1 cellular context compared by ENCODE assay signal in the genomic region with DNA sequence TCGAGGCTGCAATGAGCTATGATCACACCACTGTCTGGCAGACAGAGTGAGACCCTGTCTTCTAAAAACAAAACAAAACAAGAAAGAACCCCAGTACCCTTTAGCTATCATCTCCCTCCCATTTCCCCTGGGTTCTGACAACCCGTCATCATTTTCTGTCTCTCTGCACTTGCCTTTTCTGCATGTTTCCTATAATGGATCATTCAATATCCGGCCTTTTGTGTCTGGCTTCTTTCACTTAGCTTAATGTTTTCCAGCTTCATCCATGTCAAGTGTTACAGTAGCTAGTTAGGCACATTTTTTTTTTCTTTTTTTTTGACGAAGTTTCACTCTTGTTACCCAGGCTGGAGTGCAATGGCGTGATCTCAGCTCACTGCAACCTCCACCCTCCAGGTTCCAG.
A peak's percentile ranks its signal among the peaks of the same experiment; 100 is the strongest.
TF ChIP-seq lines count a peak whose summit lies in the region.

No MANE protein-coding gene starts in this region.

TF ChIP-seq in SK-N-SH treated with all-trans-retinoic acid at 6 μM for 48 hours, 23 proteins besides CTCF, POLR2A, EP300 and RAD21 (continued from another document):
- TF ChIP-seq, protein P1, sequence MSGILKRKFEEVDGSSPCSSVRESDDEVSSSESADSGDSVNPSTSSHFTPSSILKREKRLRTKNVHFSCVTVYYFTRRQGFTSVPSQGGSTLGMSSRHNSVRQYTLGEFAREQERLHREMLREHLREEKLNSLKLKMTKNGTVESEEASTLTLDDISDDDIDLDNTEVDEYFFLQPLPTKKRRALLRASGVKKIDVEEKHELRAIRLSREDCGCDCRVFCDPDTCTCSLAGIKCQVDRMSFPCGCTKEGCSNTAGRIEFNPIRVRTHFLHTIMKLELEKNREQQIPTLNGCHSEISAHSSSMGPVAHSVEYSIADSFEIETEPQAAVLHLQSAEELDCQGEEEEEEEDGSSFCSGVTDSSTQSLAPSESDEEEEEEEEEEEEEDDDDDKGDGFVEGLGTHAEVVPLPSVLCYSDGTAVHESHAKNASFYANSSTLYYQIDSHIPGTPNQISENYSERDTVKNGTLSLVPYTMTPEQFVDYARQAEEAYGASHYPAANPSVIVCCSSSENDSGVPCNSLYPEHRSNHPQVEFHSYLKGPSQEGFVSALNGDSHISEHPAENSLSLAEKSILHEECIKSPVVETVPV (CRISPR knock-in tag; IDR thresholded peaks at IDR 0.05): 0 out of 2 replicates have a peak, but pooled peaks have one; percentile 39
- TF ChIP-seq TCF4 (CRISPR knock-in tag; IDR thresholded peaks at IDR 0.05; ENCODE audit: borderline replicate concordance) (peak; percentile 75; the same call in 1 of the 2 replicates), OSR1 (CRISPR knock-in tag; IDR thresholded peaks at IDR 0.05) (no peak), ESRRG (CRISPR knock-in tag; IDR thresholded peaks at IDR 0.05) (no peak), ZNF8 (CRISPR knock-in tag; IDR thresholded peaks at IDR 0.05) (no peak), ZNF70 (CRISPR knock-in tag; IDR thresholded peaks at IDR 0.05) (no peak), SNAI2 (CRISPR knock-in tag; IDR thresholded peaks at IDR 0.05) (0 out of 2 replicates have a peak, but pooled peaks have one; percentile 51)
- TF ChIP-seq, protein P2, sequence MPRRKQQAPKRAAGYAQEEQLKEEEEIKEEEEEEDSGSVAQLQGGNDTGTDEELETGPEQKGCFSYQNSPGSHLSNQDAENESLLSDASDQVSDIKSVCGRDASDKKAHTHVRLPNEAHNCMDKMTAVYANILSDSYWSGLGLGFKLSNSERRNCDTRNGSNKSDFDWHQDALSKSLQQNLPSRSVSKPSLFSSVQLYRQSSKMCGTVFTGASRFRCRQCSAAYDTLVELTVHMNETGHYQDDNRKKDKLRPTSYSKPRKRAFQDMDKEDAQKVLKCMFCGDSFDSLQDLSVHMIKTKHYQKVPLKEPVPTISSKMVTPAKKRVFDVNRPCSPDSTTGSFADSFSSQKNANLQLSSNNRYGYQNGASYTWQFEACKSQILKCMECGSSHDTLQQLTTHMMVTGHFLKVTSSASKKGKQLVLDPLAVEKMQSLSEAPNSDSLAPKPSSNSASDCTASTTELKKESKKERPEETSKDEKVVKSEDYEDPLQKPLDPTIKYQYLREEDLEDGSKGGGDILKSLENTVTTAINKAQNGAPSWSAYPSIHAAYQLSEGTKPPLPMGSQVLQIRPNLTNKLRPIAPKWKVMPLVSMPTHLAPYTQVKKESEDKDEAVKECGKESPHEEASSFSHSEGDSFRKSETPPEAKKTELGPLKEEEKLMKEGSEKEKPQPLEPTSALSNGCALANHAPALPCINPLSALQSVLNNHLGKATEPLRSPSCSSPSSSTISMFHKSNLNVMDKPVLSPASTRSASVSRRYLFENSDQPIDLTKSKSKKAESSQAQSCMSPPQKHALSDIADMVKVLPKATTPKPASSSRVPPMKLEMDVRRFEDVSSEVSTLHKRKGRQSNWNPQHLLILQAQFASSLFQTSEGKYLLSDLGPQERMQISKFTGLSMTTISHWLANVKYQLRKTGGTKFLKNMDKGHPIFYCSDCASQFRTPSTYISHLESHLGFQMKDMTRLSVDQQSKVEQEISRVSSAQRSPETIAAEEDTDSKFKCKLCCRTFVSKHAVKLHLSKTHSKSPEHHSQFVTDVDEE (CRISPR knock-in tag; IDR thresholded peaks at IDR 0.05): peak; percentile 69; the same call in 1 of the 2 replicates
